Comparison of ENCODE assay signal across 1 cellular context in the genomic region with DNA sequence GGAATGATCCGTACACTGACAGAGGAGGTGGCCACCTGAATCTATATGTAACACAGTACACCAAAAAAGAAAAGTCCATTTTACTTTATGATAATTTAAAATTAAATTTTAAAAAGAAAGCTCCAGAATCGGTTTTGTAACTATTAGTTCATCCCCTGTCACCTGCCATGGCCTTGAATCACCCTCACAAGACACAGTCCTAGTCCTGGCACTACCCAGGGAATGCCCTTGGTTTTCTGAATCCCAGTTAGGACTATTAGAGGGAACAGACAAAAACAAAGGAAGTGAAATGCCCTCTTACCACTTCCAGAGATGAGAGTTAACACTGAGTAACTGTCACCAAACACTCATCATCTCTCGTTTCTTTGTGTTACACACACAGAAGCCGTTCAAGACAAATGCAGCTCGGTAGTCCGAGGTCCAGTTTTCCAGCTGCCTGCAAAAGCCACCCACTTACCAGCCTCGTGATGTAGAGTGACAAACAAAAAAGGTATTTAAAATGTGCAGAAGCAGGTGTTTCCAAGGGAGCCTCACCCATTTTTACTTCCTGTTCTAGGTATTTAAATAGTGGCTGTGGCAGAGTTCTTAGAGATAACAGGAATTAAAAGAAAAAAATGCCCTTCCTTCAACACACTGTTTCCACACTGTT.
TF ChIP-seq lines count a peak whose summit lies in the region.

No MANE protein-coding gene starts in this region.

TF ChIP-seq in HepG2, 621 proteins besides CTCF, POLR2A, EP300 and RAD21 (continued from another document and continues in another):
- TF ChIP-seq AKNA (CRISPR knock-in tag; IDR thresholded peaks at IDR 0.05; ENCODE audit: borderline replicate concordance): no peak
- no peak for TF ChIP-seq PRMT3 (CRISPR knock-in tag; IDR thresholded peaks at IDR 0.05; ENCODE audit: borderline replicate concordance, low read depth)
- TF ChIP-seq TEAD2 (CRISPR knock-in tag; IDR thresholded peaks at IDR 0.05): no peak
- peak; percentile 91 for TF ChIP-seq SAP130 (CRISPR knock-in tag; IDR thresholded peaks at IDR 0.05; ENCODE audit: low read depth)
- TF ChIP-seq ZBTB25 (CRISPR knock-in tag; IDR thresholded peaks at IDR 0.05): peak; percentile 11; the same call in 1 of the 2 replicates
- no peak for TF ChIP-seq ZNF660 (CRISPR knock-in tag; IDR thresholded peaks at IDR 0.05; ENCODE audit: borderline replicate concordance, low read depth)
- TF ChIP-seq DRAP1 (CRISPR knock-in tag; IDR thresholded peaks at IDR 0.05): peak; percentile 35; the same call in 1 of the 2 replicates
- TF ChIP-seq ZNF670 (CRISPR knock-in tag; IDR thresholded peaks at IDR 0.05; ENCODE audit: borderline replicate concordance): 0 out of 2 replicates have a peak, but pooled peaks have one; percentile 56
- TF ChIP-seq KDM6A (CRISPR knock-in tag; IDR thresholded peaks at IDR 0.05; ENCODE audit: low read depth): peak; percentile 67; the same call in 1 of the 2 replicates
- no peak for TF ChIP-seq DNMT1 (CRISPR knock-in tag; IDR thresholded peaks at IDR 0.05)
- TF ChIP-seq ATAD3A (CRISPR knock-in tag; IDR thresholded peaks at IDR 0.05): no peak
- TF ChIP-seq RERE (CRISPR knock-in tag; IDR thresholded peaks at IDR 0.05; ENCODE audit: low read depth): 0 out of 2 replicates have a peak, but pooled peaks have one; percentile 16
- no peak for TF ChIP-seq TRAFD1 (CRISPR knock-in tag; IDR thresholded peaks at IDR 0.05; ENCODE audit: borderline replicate concordance)
- TF ChIP-seq ZNF609 (CRISPR knock-in tag; IDR thresholded peaks at IDR 0.05; ENCODE audit: borderline replicate concordance): peak; percentile 58; the same call in 1 of the 2 replicates
- TF ChIP-seq KAT8 (CRISPR knock-in tag; IDR thresholded peaks at IDR 0.05): peak; percentile 60
- TF ChIP-seq ZSCAN9 (CRISPR knock-in tag; IDR thresholded peaks at IDR 0.05; ENCODE audit: borderline replicate concordance): peak; percentile 78; the same call in 1 of the 2 replicates
- 0 out of 2 replicates have a peak, but pooled peaks have one; percentile 21 for TF ChIP-seq SMAD3 (CRISPR knock-in tag; IDR thresholded peaks at IDR 0.05)
- TF ChIP-seq ASH2L (IDR thresholded peaks at IDR 0.05; ENCODE audit: insufficient read length, low read depth, low read length): peak; percentile 70
- 0 out of 2 replicates have a peak, but pooled peaks have one; percentile 59 for TF ChIP-seq ERF (CRISPR knock-in tag; IDR thresholded peaks at IDR 0.05)
- TF ChIP-seq ZNF710 (CRISPR knock-in tag; IDR thresholded peaks at IDR 0.05; ENCODE audit: borderline replicate concordance): peak; percentile 83
- peak; percentile 39; the same call in 1 of the 2 replicates for TF ChIP-seq FOXK1 (CRISPR knock-in tag; IDR thresholded peaks at IDR 0.05; ENCODE audit: borderline replicate concordance, low read depth)
- TF ChIP-seq MIXL1 (CRISPR knock-in tag; IDR thresholded peaks at IDR 0.05): peak; percentile 59; the same call in 1 of the 2 replicates
- TF ChIP-seq, protein P1, sequence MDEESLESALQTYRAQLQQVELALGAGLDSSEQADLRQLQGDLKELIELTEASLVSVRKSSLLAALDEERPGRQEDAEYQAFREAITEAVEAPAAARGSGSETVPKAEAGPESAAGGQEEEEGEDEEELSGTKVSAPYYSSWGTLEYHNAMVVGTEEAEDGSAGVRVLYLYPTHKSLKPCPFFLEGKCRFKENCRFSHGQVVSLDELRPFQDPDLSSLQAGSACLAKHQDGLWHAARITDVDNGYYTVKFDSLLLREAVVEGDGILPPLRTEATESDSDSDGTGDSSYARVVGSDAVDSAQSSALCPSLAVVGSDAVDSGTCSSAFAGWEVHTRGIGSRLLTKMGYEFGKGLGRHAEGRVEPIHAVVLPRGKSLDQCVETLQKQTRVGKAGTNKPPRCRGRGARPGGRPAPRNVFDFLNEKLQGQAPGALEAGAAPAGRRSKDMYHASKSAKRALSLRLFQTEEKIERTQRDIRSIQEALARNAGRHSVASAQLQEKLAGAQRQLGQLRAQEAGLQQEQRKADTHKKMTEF (CRISPR knock-in tag; IDR thresholded peaks at IDR 0.05): peak; percentile 82
- 0 out of 2 replicates have a peak, but pooled peaks have one; percentile 20 for TF ChIP-seq ZMYM3 (CRISPR knock-in tag; IDR thresholded peaks at IDR 0.05)
- peak; percentile 63; the same call in 1 of the 2 replicates for TF ChIP-seq HOXA3 (CRISPR knock-in tag; IDR thresholded peaks at IDR 0.05)
- TF ChIP-seq ZKSCAN8 (CRISPR knock-in tag; IDR thresholded peaks at IDR 0.05; ENCODE audit: borderline replicate concordance): peak; percentile 77; the same call in 1 of the 2 replicates
